Comparison of ENCODE assay signal across 22 cellular contexts in the genomic region with DNA sequence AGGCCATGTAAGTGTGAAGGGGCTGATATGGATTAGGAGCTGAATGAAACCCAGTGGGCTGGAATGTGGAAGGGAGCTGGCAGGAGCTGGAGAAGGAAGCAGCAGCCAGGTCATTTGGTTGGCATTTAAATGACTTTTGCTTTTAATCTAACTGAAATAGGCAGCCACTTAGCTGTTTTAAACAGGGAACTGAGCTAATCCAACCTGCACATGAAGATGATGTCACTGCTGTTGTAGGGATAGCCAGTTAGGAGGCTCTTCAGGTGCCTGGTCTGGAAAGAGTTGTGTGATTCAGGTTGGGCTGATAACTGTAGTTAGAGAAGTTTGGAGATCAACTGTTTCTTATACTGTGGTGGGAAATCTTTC.
DNase-seq lines count a peak whose midpoint lies in the region; ATAC-seq and TF ChIP-seq lines count a peak whose summit lies in the region.
"Had no signal": no experiment of that assay in that cellular context is flagged by ENCODE, and none has a peak within 500 bp of the region (broad histone marks: within the 10 kb centered on the region; RNA-seq: fewer than 3 reads in every experiment).

No MANE protein-coding gene starts in this region.

- H3K9me3 ChIP-seq in PC-9 (ENCODE audit: insufficient read depth, low read depth) = no peaks in the 10 kb centered on the region
- H3K9me3 ChIP-seq: neutrophil, stomach, uterus had no signal

- DNase-seq in Daoy (ENCODE audit: low read depth) = peak; percentile 43
- DNase-seq in PC-9 = peak; percentile 34 to 51
- DNase-seq in Right ventricle myocardium superior = no peak
- no peak for DNase-seq in neural crest cell (ENCODE audit: low read depth, low spot score)
- no peak for DNase-seq in ureter (ENCODE audit: low spot score)
- no peak for DNase-seq in NCI-H82 (lab: John Stamatoyannopoulos, UW)
- DNase-seq in CD1c-positive myeloid dendritic cell (ENCODE audit: extremely low spot score) = no peak
- DNase-seq: activated CD4-positive, alpha-beta T cell treated with anti-CD3 and anti-CD28 coated beads for 36 hours; activated gamma-delta T cell; amygdala; CD4-positive, alpha-beta T cell; dermis blood vessel endothelial cell; MM.1S; NCI-H187 treated with DMSO at 0.1 percent for 48 hours; NCI-H510A; stimulated activated CD4-positive, alpha-beta T cell treated with anti-CD3 and anti-CD28 coated beads, Interleukin-2, amount 100 ng/mL, for 24 hours; stomach; T1000; uterus had no signal

- H4K20me1 ChIP-seq in PC-9 (ENCODE audit: insufficient read depth) = no peaks in the 10 kb centered on the region

- H3K4me2 ChIP-seq in PC-9 = peak overlapping the region; percentile 48

- H3K4me1 ChIP-seq in PC-9 (replicated peaks; ENCODE audit: insufficient read depth) = peaks cover 18% of the 10 kb centered on the region
- H3K4me1 ChIP-seq: stomach, uterus had no signal

- H3K27ac Mint-ChIP-seq in neural crest cell (ENCODE audit: unreplicated experiment) = peak overlapping the region; percentile 23
- H3K27ac Mint-ChIP-seq: activated CD4-positive, alpha-beta T cell treated with anti-CD3 and anti-CD28 coated beads for 36 hours; CD4-positive, alpha-beta T cell had no signal

- H3K36me3 ChIP-seq in PC-9 (ENCODE audit: low read depth) = no peaks in the 10 kb centered on the region
- H3K36me3 ChIP-seq: neutrophil, stomach, uterus had no signal

- POLR2A ChIA-PET in PC-9 (lab: Charles Lee; ENCODE audit: unreplicated experiment) = interaction anchor here (0.6 to 2.0 kb wide), 7 partner anchors 11 to 203 kb away, joined by 3 to 10 read pairs (median 5); no protein-coding TSS in a partner anchor

- no peak overlapping the region for H3K4me3 ChIP-seq in PC-9
- H3K4me3 ChIP-seq: stomach, uterus had no signal

- H3K27ac ChIP-seq in PC-9 = peak overlapping the region; percentile 55
- H3K27ac ChIP-seq: neutrophil, stomach, uterus had no signal

- intact Hi-C loops in PC-9 (cut with micrococcal nuclease; ENCODE audit: unreplicated experiment) = loop anchor here (5.0 kb wide), 1 partner anchor 62 kb away; no protein-coding TSS in a partner anchor
- intact Hi-C loops in Right ventricle myocardium superior (cut with DNase I) = no loop called here

- peaks cover 2% of the 10 kb centered on the region for H3K9me3 Mint-ChIP-seq in neural crest cell
- H3K9me3 Mint-ChIP-seq: CD4-positive, alpha-beta T cell had no signal

- peaks cover 11% of the 10 kb centered on the region for H3F3A ChIP-seq in PC-9 (ENCODE audit: insufficient read depth, low read depth)

- H3K9me2 ChIP-seq in PC-9 (ENCODE audit: insufficient read depth) = no peaks in the 10 kb centered on the region

- no peaks in the 10 kb centered on the region for H3K79me2 ChIP-seq in PC-9 (ENCODE audit: low read depth)

- no peak overlapping the region for H3K4me3 Mint-ChIP-seq in neural crest cell
- H3K4me3 Mint-ChIP-seq: activated CD4-positive, alpha-beta T cell treated with anti-CD3 and anti-CD28 coated beads for 36 hours; CD4-positive, alpha-beta T cell had no signal

- no peaks in the 10 kb centered on the region for H3K27me3 ChIP-seq in PC-9 (ENCODE audit: insufficient read depth, low read depth)
- H3K27me3 ChIP-seq: neutrophil, stomach, uterus had no signal

- no peaks in the 10 kb centered on the region for H3K27me3 Mint-ChIP-seq in neural crest cell (ENCODE audit: low read depth)

- CTCF ChIA-PET in PC-9 (lab: Charles Lee) = interaction anchor here (0.6 to 1.6 kb wide), 2 partner anchors 30 to 34 kb away, joined by 4 to 9 read pairs; no protein-coding TSS in a partner anchor

- H2AFZ ChIP-seq in PC-9 = peak overlapping the region; percentile 48; the same call in 1 of the 2 replicates

- no peaks in the 10 kb centered on the region for H3K36me3 Mint-ChIP-seq in neural crest cell (ENCODE audit: low read depth)

- peak; percentile 76 for ATAC-seq in Right ventricle myocardium superior (ENCODE audit: poor library complexity)
- ATAC-seq in HG02885 (IDR thresholded peaks at IDR 0.05; ENCODE audit: poor library complexity, unreplicated experiment) = no peak
- ATAC-seq: activated CD4-positive, alpha-beta T cell treated with anti-CD3 and anti-CD28 coated beads for 36 hours; sciatic nerve had no signal

- BruUV-seq in PC-9 (replicated peaks; lab: Mats Ljungman, UMichigan) = TSS peak; percentile 96

- TF ChIP-seq CTCF in PC-9 (conservative IDR thresholded peaks at IDR 0.05) (no peak), neural crest cell (conservative IDR thresholded peaks at IDR 0.05) (no peak)

- H3K4me1 Mint-ChIP-seq in neural crest cell = peaks cover 26% of the 10 kb centered on the region
- H3K4me1 Mint-ChIP-seq: activated CD4-positive, alpha-beta T cell treated with anti-CD3 and anti-CD28 coated beads for 36 hours had no signal

Comparison
In these comparisons a context has a peak if more than half of its experiments do, and no peak if none do; other contexts are left out.
1. DNase-seq: peak in Daoy (single experiment) and PC-9 (2 of 2); none in Right ventricle myocardium superior (single experiment), neural crest cell (single experiment), ureter (single experiment), NCI-H82 (single experiment) and CD1c-positive myeloid dendritic cell (single experiment).